ENCODE assay signal across 1 cellular context in genomic region chr14:75213172-75213571, GRCh38.
TF ChIP-seq lines count a peak whose summit lies in the region.

No MANE protein-coding gene starts in this region.

TF ChIP-seq in IMR-90, 13 proteins besides CTCF, POLR2A, EP300 and RAD21:
- no peak for TF ChIP-seq ELK1 (IDR thresholded peaks at IDR 0.05; ENCODE audit: borderline replicate concordance, low read depth, low read length)
- TF ChIP-seq FOS (IDR thresholded peaks at IDR 0.05; ENCODE audit: low read depth, low read length) = no peak
